ENCODE assay signal across 6 cellular contexts in genomic region chr6:30741789-30742315, GRCh38. TPM values are rescaled to one million over a fixed set of nuclear protein-coding genes. Genes with fewer than 3 reads are reported as not detected.
A peak's percentile ranks its signal among the peaks of the same experiment; 100 is the strongest.
DNase-seq lines count a peak whose midpoint lies in the region; ATAC-seq and TF ChIP-seq lines count a peak whose summit lies in the region.

No MANE protein-coding gene starts in this region.

- H3K9me3 ChIP-seq in fibroblast of lung (ENCODE audit: control insufficient read depth, insufficient read depth, low read depth, low read length) = no peaks in the 10 kb centered on the region
- no peaks in the 10 kb centered on the region for H3K9me3 ChIP-seq in stomach smooth muscle (ENCODE audit: control insufficient read depth in 2 of 2, low read length in 2 of 2)

- H3K9ac ChIP-seq in fibroblast of lung (ENCODE audit: insufficient read depth, low read length) = peak overlapping the region; percentile 96
- peak overlapping the region; percentile 87 to 94 for H3K9ac ChIP-seq in stomach smooth muscle (ENCODE audit: low read length in 2 of 2)

- H4K20me1 ChIP-seq in fibroblast of lung (ENCODE audit: control insufficient read depth, extremely low read depth, insufficient read depth, low read length) = no peaks in the 10 kb centered on the region

- H3K27me3 ChIP-seq in fibroblast of lung (ENCODE audit: control insufficient read depth, insufficient read depth, low read length) (no peaks in the 10 kb centered on the region), stomach smooth muscle (ENCODE audit: control insufficient read depth in 1 of 2, insufficient read depth in 2 of 2, low read length in 2 of 2) (no peaks in the 10 kb centered on the region)

- ATAC-seq in HG02759 (IDR thresholded peaks at IDR 0.05; ENCODE audit: unreplicated experiment) = no peak

- TF ChIP-seq CTCF in fibroblast of lung (conservative IDR thresholded peaks at IDR 0.05 in 1 of 2, IDR thresholded peaks at IDR 0.05 in 1 of 2; ENCODE audit: low read depth in 1 of 2, low read length in 2 of 2) = no peak

- DNase-seq in stimulated activated CD4-positive, alpha-beta T cell treated with anti-CD3 and anti-CD28 coated beads, Interleukin-4, amount 100 ng/mL, for 1 hour = peak; percentile 55
- DNase-seq in stimulated activated CD4-positive, alpha-beta T cell treated with anti-CD3 and anti-CD28 coated beads, Interleukin-4, amount 100 ng/mL, for 24 hours = no peak
- DNase-seq in fibroblast of lung (ENCODE audit: low read depth in 2 of 2) (no peak), NCI-H2081 treated with DMSO at 0.1 percent for 48 hours (lab: John Stamatoyannopoulos, UW) (no peak)

- H3K4me3 ChIP-seq in fibroblast of lung (replicated peaks in 1 of 4; ENCODE audit: control extremely low read depth in 1 of 4, insufficient read depth in 1 of 4, low read depth in 3 of 4, low read length in 4 of 4) (peak overlapping the region; percentile 73 to 95 (median 88)), stomach smooth muscle (ENCODE audit: low read length in 2 of 2) (peak overlapping the region; percentile 67 to 94)

- peak overlapping the region; percentile 96 for H3K4me2 ChIP-seq in fibroblast of lung (ENCODE audit: extremely low read depth, insufficient read depth, low read length)

- H3K4me1 ChIP-seq in fibroblast of lung (ENCODE audit: control insufficient read depth, extremely low read depth, insufficient read depth, low read length) = peaks cover 13% of the 10 kb centered on the region
- H3K4me1 ChIP-seq in stomach smooth muscle (ENCODE audit: control insufficient read depth, insufficient read depth, low read length) = peaks cover 38% of the 10 kb centered on the region

- H3K79me2 ChIP-seq in fibroblast of lung (ENCODE audit: control insufficient read depth, insufficient read depth, low read length) = peaks cover 63% of the 10 kb centered on the region

- H3K27ac ChIP-seq in fibroblast of lung (ENCODE audit: insufficient read depth, low read length) = peak overlapping the region; percentile 95
- peak overlapping the region; percentile 94 for H3K27ac ChIP-seq in stomach smooth muscle (ENCODE audit: low read length)

- peaks cover 17% of the 10 kb centered on the region for H3K36me3 ChIP-seq in fibroblast of lung (ENCODE audit: control insufficient read depth, insufficient read depth, low read length)
- H3K36me3 ChIP-seq in stomach smooth muscle (ENCODE audit: control insufficient read depth in 2 of 2, insufficient read depth in 2 of 2, low read length in 2 of 2) = peaks cover 26 to 31% of the 10 kb centered on the region in 2 donors

- H2AFZ ChIP-seq in fibroblast of lung (ENCODE audit: low read length) = no peak overlapping the region

RNA-seq across cellular contexts. Expression of gene FLOT1, which starts 0.6 kb away (rescaled TPM):
- total RNA-seq in fibroblast of lung = 136 and 180 TPM in 2 replicates
- polyA plus RNA-seq in fibroblast of lung = 301 TPM in 2 replicates
- polyA plus RNA-seq in fibroblast of lung (2012) = 219 and 223 TPM in 2 replicates
- polyA minus RNA-seq in fibroblast of lung (ENCODE audit: low replicate concordance) = 145 and 206 TPM in 2 replicates

RNA-seq across cellular contexts. Expression of gene IER3, which starts 2.5 kb away (rescaled TPM):
- 42.9 and 43.3 TPM in 2 replicates for total RNA-seq in fibroblast of lung
- 34.2 and 102 TPM in 2 replicates for polyA plus RNA-seq in fibroblast of lung
- 44.9 and 125 TPM in 2 replicates for polyA plus RNA-seq in fibroblast of lung (2012)
- polyA minus RNA-seq in fibroblast of lung (ENCODE audit: low replicate concordance) = 8.1 and 14.4 TPM in 2 replicates

RNA-seq across cellular contexts. Expression of gene TUBB, which starts 21.7 kb away (rescaled TPM):
- total RNA-seq in fibroblast of lung = 432 and 551 TPM in 2 replicates
- 1,493 and 2,513 TPM in 2 replicates for polyA plus RNA-seq in fibroblast of lung
- 1,291 and 2,040 TPM in 2 replicates for polyA plus RNA-seq in fibroblast of lung (2012)
- 2,570 and 3,657 TPM in 2 replicates for polyA minus RNA-seq in fibroblast of lung (ENCODE audit: low replicate concordance)

RNA-seq across cellular contexts. Expression of gene MDC1, which starts 24.8 kb away (rescaled TPM):
- 3.3 and 5.0 TPM in 2 replicates for total RNA-seq in fibroblast of lung
- 3.3 and 7.4 TPM in 2 replicates for polyA plus RNA-seq in fibroblast of lung
- polyA plus RNA-seq in fibroblast of lung (2012) = 8.7 and 14.3 TPM in 2 replicates
- polyA minus RNA-seq in fibroblast of lung (ENCODE audit: low replicate concordance) = 47.9 and 50.8 TPM in 2 replicates

RNA-seq across cellular contexts. Expression of gene NRM, which starts 51.1 kb away (rescaled TPM):
- 1.5 and 2.5 TPM in 2 replicates for total RNA-seq in fibroblast of lung
- polyA plus RNA-seq in fibroblast of lung = 18.3 and 39.6 TPM in 2 replicates
- polyA plus RNA-seq in fibroblast of lung (2012) = 21.5 and 46.7 TPM in 2 replicates
- polyA minus RNA-seq in fibroblast of lung (ENCODE audit: low replicate concordance) = 66.6 and 131 TPM in 2 replicates
